ENCODE assay signal across 1 cellular context in the genomic region with DNA sequence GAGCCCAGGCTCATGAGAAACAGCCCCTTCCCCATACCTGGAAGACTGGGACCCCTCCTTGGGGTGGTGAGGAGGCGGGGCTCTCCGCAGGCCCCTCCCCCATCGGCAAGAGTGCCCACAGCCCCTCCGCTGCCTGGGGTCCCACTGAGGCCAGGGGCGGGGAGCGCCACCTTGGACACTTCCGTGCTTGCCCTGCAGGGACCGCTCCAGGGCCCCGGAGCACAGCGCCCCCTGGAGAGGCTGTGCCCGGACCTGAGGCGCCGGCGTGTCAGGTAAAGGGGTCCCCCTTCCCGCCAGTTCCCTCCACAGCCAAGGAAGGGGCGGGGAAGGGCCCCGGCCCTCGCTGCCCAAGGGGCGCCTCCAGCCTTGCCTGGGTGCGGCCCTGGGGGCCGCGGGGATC.
TF ChIP-seq lines count a peak whose summit lies in the region.

No MANE protein-coding gene starts in this region.

TF ChIP-seq in GM23338, 12 proteins besides CTCF, POLR2A, EP300 and RAD21 (continued from another document):
- TF ChIP-seq, protein P1, sequence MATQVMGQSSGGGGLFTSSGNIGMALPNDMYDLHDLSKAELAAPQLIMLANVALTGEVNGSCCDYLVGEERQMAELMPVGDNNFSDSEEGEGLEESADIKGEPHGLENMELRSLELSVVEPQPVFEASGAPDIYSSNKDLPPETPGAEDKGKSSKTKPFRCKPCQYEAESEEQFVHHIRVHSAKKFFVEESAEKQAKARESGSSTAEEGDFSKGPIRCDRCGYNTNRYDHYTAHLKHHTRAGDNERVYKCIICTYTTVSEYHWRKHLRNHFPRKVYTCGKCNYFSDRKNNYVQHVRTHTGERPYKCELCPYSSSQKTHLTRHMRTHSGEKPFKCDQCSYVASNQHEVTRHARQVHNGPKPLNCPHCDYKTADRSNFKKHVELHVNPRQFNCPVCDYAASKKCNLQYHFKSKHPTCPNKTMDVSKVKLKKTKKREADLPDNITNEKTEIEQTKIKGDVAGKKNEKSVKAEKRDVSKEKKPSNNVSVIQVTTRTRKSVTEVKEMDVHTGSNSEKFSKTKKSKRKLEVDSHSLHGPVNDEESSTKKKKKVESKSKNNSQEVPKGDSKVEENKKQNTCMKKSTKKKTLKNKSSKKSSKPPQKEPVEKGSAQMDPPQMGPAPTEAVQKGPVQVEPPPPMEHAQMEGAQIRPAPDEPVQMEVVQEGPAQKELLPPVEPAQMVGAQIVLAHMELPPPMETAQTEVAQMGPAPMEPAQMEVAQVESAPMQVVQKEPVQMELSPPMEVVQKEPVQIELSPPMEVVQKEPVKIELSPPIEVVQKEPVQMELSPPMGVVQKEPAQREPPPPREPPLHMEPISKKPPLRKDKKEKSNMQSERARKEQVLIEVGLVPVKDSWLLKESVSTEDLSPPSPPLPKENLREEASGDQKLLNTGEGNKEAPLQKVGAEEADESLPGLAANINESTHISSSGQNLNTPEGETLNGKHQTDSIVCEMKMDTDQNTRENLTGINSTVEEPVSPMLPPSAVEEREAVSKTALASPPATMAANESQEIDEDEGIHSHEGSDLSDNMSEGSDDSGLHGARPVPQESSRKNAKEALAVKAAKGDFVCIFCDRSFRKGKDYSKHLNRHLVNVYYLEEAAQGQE (IDR thresholded peaks at IDR 0.05; ENCODE audit: unreplicated experiment) = no peak
- TF ChIP-seq, protein P2, sequence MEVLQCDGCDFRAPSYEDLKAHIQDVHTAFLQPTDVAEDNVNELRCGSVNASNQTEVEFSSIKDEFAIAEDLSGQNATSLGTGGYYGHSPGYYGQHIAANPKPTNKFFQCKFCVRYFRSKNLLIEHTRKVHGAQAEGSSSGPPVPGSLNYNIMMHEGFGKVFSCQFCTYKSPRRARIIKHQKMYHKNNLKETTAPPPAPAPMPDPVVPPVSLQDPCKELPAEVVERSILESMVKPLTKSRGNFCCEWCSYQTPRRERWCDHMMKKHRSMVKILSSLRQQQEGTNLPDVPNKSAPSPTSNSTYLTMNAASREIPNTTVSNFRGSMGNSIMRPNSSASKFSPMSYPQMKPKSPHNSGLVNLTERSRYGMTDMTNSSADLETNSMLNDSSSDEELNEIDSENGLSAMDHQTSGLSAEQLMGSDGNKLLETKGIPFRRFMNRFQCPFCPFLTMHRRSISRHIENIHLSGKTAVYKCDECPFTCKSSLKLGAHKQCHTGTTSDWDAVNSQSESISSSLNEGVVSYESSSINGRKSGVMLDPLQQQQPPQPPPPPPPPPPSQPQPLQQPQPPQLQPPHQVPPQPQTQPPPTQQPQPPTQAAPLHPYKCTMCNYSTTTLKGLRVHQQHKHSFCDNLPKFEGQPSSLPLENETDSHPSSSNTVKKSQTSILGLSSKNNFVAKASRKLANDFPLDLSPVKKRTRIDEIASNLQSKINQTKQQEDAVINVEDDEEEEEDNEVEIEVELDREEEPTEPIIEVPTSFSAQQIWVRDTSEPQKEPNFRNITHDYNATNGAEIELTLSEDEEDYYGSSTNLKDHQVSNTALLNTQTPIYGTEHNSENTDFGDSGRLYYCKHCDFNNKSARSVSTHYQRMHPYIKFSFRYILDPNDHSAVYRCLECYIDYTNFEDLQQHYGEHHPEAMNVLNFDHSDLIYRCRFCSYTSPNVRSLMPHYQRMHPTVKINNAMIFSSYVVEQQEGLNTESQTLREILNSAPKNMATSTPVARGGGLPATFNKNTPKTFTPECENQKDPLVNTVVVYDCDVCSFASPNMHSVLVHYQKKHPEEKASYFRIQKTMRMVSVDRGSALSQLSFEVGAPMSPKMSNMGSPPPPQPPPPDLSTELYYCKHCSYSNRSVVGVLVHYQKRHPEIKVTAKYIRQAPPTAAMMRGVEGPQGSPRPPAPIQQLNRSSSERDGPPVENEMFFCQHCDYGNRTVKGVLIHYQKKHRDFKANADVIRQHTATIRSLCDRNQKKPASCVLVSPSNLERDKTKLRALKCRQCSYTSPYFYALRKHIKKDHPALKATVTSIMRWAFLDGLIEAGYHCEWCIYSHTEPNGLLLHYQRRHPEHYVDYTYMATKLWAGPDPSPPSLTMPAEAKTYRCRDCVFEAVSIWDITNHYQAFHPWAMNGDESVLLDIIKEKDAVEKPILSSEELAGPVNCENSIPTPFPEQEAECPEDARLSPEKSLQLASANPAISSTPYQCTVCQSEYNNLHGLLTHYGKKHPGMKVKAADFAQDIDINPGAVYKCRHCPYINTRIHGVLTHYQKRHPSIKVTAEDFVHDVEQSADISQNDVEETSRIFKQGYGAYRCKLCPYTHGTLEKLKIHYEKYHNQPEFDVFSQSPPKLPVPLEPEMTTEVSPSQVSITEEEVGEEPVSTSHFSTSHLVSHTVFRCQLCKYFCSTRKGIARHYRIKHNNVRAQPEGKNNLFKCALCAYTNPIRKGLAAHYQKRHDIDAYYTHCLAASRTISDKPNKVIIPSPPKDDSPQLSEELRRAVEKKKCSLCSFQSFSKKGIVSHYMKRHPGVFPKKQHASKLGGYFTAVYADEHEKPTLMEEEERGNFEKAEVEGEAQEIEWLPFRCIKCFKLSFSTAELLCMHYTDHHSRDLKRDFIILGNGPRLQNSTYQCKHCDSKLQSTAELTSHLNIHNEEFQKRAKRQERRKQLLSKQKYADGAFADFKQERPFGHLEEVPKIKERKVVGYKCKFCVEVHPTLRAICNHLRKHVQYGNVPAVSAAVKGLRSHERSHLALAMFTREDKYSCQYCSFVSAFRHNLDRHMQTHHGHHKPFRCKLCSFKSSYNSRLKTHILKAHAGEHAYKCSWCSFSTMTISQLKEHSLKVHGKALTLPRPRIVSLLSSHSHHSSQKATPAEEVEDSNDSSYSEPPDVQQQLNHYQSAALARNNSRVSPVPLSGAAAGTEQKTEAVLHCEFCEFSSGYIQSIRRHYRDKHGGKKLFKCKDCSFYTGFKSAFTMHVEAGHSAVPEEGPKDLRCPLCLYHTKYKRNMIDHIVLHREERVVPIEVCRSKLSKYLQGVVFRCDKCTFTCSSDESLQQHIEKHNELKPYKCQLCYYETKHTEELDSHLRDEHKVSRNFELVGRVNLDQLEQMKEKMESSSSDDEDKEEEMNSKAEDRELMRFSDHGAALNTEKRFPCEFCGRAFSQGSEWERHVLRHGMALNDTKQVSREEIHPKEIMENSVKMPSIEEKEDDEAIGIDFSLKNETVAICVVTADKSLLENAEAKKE (CRISPR knock-in tag; IDR thresholded peaks at IDR 0.05) = no peak
- TF ChIP-seq POLR2AphosphoS5 (IDR thresholded peaks at IDR 0.05; ENCODE audit: low read depth) (peak; percentile 62), EZH2phosphoT487 (IDR thresholded peaks at IDR 0.05; ENCODE audit: unreplicated experiment) (no peak), ZNF331 (CRISPR knock-in tag; IDR thresholded peaks at IDR 0.05; ENCODE audit: low read depth) (no peak), CREB1 (CRISPR knock-in tag; IDR thresholded peaks at IDR 0.05; ENCODE audit: low read depth) (peak; percentile 27; the same call in 1 of the 2 replicates)
- TF ChIP-seq, protein P3, sequence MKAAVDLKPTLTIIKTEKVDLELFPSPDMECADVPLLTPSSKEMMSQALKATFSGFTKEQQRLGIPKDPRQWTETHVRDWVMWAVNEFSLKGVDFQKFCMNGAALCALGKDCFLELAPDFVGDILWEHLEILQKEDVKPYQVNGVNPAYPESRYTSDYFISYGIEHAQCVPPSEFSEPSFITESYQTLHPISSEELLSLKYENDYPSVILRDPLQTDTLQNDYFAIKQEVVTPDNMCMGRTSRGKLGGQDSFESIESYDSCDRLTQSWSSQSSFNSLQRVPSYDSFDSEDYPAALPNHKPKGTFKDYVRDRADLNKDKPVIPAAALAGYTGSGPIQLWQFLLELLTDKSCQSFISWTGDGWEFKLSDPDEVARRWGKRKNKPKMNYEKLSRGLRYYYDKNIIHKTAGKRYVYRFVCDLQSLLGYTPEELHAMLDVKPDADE (IDR thresholded peaks at IDR 0.05) = no peak
